In genomic region chr20:61668771-61669503, GRCh38 we compare ENCODE assay signal across 13 cellular contexts.
A peak's percentile ranks its signal among the peaks of the same experiment; 100 is the strongest.
DNase-seq lines count a peak whose midpoint lies in the region; ATAC-seq and TF ChIP-seq lines count a peak whose summit lies in the region.
"Had no signal": no experiment of that assay in that cellular context is flagged by ENCODE, and none has a peak within 500 bp of the region (broad histone marks: within the 10 kb centered on the region; RNA-seq: fewer than 3 reads in every experiment).

No MANE protein-coding gene starts in this region.

- no peaks in the 10 kb centered on the region for H3K9me3 ChIP-seq in heart right ventricle
- H3K9me3 ChIP-seq in BLaER1 = no peaks in the 10 kb centered on the region
- H3K9me3 ChIP-seq in lower lobe of right lung = no peaks in the 10 kb centered on the region
- peaks cover 0 to 22% (median 0%) of the 10 kb centered on the region in 8 donors for H3K9me3 ChIP-seq in spleen
- H3K9me3 ChIP-seq: Caco-2 had no signal

- peak overlapping the region; percentile 86 for H3K4me2 ChIP-seq in BLaER1

- H3K4me3 ChIP-seq in heart right ventricle (no peak overlapping the region), BLaER1 (no peak overlapping the region), lower lobe of right lung (no peak overlapping the region), spleen (no peak overlapping the region)

- H3K36me3 ChIP-seq in heart right ventricle (no peaks in the 10 kb centered on the region), BLaER1 (no peaks in the 10 kb centered on the region), lower lobe of right lung (no peaks in the 10 kb centered on the region), spleen (no peaks in the 10 kb centered on the region)

- TF ChIP-seq CTCF in heart right ventricle (IDR thresholded peaks at IDR 0.05) (no peak), lower lobe of right lung (IDR thresholded peaks at IDR 0.05) (no peak), spleen (IDR thresholded peaks at IDR 0.05 in 8 of 11, conservative IDR thresholded peaks at IDR 0.05 in 3 of 11) (no peak)

- H3K27ac ChIP-seq in heart right ventricle (no peak overlapping the region), BLaER1 (peak overlapping the region; percentile 60), lower lobe of right lung (no peak overlapping the region), spleen (no peak overlapping the region)
- H3K27ac ChIP-seq: 22Rv1 had no signal

- peaks cover 0 to 39% (median 0%) of the 10 kb centered on the region in 7 donors for H3K27me3 ChIP-seq in heart right ventricle
- H3K27me3 ChIP-seq in BLaER1 = no peaks in the 10 kb centered on the region
- peaks cover 3% of the 10 kb centered on the region for H3K27me3 ChIP-seq in lower lobe of right lung (ENCODE audit: low read depth)
- peaks cover 0 to 7% (median 0%) of the 10 kb centered on the region in 7 donors for H3K27me3 ChIP-seq in spleen (replicated peaks in 1 of 7)

- no peak for TF ChIP-seq POLR2A in spleen (IDR thresholded peaks at IDR 0.05)

- 92% methylated on average over 20 of the region's 20 CpGs for WGBS in heart right ventricle, 2 donors
- 89 to 95% (median 92%) methylated on average over 12 to 20 of the region's 20 CpGs for WGBS in spleen, 5 donors

- H3K9ac ChIP-seq in BLaER1 = no peak overlapping the region

- H4K20me1 ChIP-seq in BLaER1 = no peaks in the 10 kb centered on the region

- ATAC-seq in Right ventricle myocardium inferior = no peak
- no peak for ATAC-seq in heart right ventricle
- no peak for ATAC-seq in lower lobe of right lung
- ATAC-seq in sciatic nerve = no peak

- intact Hi-C loops in Right ventricle myocardium inferior (cut with DNase I) = no loop called here
- intact Hi-C loops in heart right ventricle (cut with DNase I) = no loop called here
- intact Hi-C loops in lower lobe of right lung (cut with DNase I) = no loop called here
- intact Hi-C loops in spleen (cut with DNase I; ENCODE audit: low total_unique reads) = no loop called here
- intact Hi-C loops in sciatic nerve (cut with DNase I) = no loop called here

- DNase-seq in Right ventricle myocardium inferior (ENCODE audit: missing footprints) (peak; percentile 60), heart right ventricle (no peak), lower lobe of right lung (peak; percentile 34), spleen (peak; percentile 58), sciatic nerve (ENCODE audit: low spot score) (no peak), A172 (ENCODE audit: low spot score) (no peak)
- DNase-seq: C1 segment of cervical spinal cord; Caco-2; CD4-positive, CD25-positive, alpha-beta regulatory T cell; CD8-positive, alpha-beta memory T cell; H9 had no signal

- H3K4me1 ChIP-seq in heart right ventricle = no peaks in the 10 kb centered on the region
- H3K4me1 ChIP-seq in BLaER1 = peaks cover 59% of the 10 kb centered on the region
- no peaks in the 10 kb centered on the region for H3K4me1 ChIP-seq in lower lobe of right lung
- H3K4me1 ChIP-seq in spleen = peaks cover 0 to 17% (median 0%) of the 10 kb centered on the region in 6 donors
- H3K4me1 ChIP-seq: Caco-2 had no signal

Comparison
In these comparisons a context has a peak if more than half of its experiments do, and no peak if none do; other contexts are left out.
1. DNase-seq: peak in Right ventricle myocardium inferior (single experiment), lower lobe of right lung (single experiment) and spleen (single experiment); none in heart right ventricle (0 of 2), sciatic nerve (single experiment) and A172 (single experiment).